8 cellular contexts compared by ENCODE assay signal in the genomic region with DNA sequence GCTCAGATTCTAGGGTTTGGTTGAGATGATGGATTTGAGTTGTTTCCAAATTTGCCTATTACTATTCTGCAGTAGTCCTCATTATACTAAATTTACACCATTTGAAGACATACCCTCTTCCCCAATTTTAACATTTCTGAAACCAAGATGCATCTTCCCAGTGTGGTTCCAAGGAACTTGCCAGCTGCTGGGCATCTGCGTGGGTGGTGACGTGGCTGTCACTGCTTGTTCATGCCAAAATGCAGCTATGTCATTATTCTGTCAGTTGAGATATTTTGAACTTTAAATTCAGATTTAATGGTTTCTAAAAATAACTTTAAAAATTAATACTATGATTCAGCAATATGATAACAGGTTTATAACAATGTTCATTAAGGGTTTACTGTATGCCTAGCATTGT. TPM values are rescaled to one million over a fixed set of nuclear protein-coding genes. Genes with fewer than 3 reads are reported as not detected.
DNase-seq lines count a peak whose midpoint lies in the region; ATAC-seq and TF ChIP-seq lines count a peak whose summit lies in the region.

No MANE protein-coding gene starts in this region.

- DNase-seq in CD1c-positive myeloid dendritic cell (ENCODE audit: extremely low spot score), result peak; percentile 85
- peak; percentile 18 for DNase-seq in LHCN-M2 (ENCODE audit: low read depth)
- no peak for DNase-seq in kidney tubule cell (ENCODE audit: low spot score)
- no peak for DNase-seq in KBM-7
- DNase-seq in mucosa of descending colon, result no peak
- DNase-seq in NCI-H2196 (lab: John Stamatoyannopoulos, UW; ENCODE audit: unreplicated experiment), result no peak

- H3K4me1 ChIP-seq in endocrine pancreas (ENCODE audit: control insufficient read depth, insufficient read depth, low read length), result no peaks in the 10 kb centered on the region
- peaks cover 6% of the 10 kb centered on the region for H3K4me1 ChIP-seq in neuron (ENCODE audit: insufficient read depth, low read length)
- peaks cover 6% of the 10 kb centered on the region for H3K4me1 ChIP-seq in mucosa of descending colon (ENCODE audit: low read depth)

- H3K36me3 ChIP-seq in endocrine pancreas (ENCODE audit: control insufficient read depth, insufficient read depth, low read length) (no peaks in the 10 kb centered on the region), neuron (ENCODE audit: insufficient read depth, low read length) (peaks cover 29% of the 10 kb centered on the region), mucosa of descending colon (ENCODE audit: low read depth) (no peaks in the 10 kb centered on the region)

- no peak for TF ChIP-seq CTCF in mucosa of descending colon (IDR thresholded peaks at IDR 0.05)

- intact Hi-C loops in mucosa of descending colon (cut with DNase I, micrococcal nuclease), result no loop called here

- peak overlapping the region; percentile 55 for H2AFZ ChIP-seq in neuron (ENCODE audit: low read depth, low read length)

- in situ Hi-C loops in KBM-7 (cut with MboI; ENCODE audit: low pct_unique_long_range_greater_than_20kb, low sequenced_read_pairs), result no loop called here

- peak overlapping the region; percentile 11 for H3K4me3 ChIP-seq in endocrine pancreas (ENCODE audit: control insufficient read depth, insufficient read depth, low read length)
- H3K4me3 ChIP-seq in neuron (ENCODE audit: low read length), result peak overlapping the region; percentile 54
- no peak overlapping the region for H3K4me3 ChIP-seq in mucosa of descending colon

- no peak overlapping the region for H3K9ac ChIP-seq in endocrine pancreas (ENCODE audit: control insufficient read depth, insufficient read depth, low read length)

- H3K27me3 ChIP-seq in endocrine pancreas (ENCODE audit: control insufficient read depth, insufficient read depth, low read length), result no peaks in the 10 kb centered on the region
- H3K27me3 ChIP-seq in neuron (ENCODE audit: insufficient read depth, low read length), result no peaks in the 10 kb centered on the region

- ATAC-seq in mucosa of descending colon, result no peak

- peaks cover 5% of the 10 kb centered on the region for H3K9me3 ChIP-seq in endocrine pancreas (ENCODE audit: control insufficient read depth, low read length)
- H3K9me3 ChIP-seq in neuron (ENCODE audit: low read length), result peaks cover 21% of the 10 kb centered on the region
- peaks cover 15% of the 10 kb centered on the region for H3K9me3 ChIP-seq in mucosa of descending colon

RNA-seq across cellular contexts. Expression of gene ZFP69, which starts 1.2 kb away (rescaled TPM):
- total RNA-seq in LHCN-M2 (2014; rRNA removed), result 1.2 and 2.2 TPM in 2 replicates
- 0.79 TPM for polyA plus RNA-seq in LHCN-M2 (2012)
- 1 to 10 TPM; 2.7 to 4.6 (median 2.8) TPM for total RNA-seq in mucosa of descending colon

RNA-seq across cellular contexts. Expression of gene ZFP69B, which starts 28.0 kb away (rescaled TPM):
- total RNA-seq in LHCN-M2 (2014; rRNA removed) (4.9 and 6.8 TPM in 2 replicates), mucosa of descending colon (1 to 10 TPM; 1.4 to 2.1 (median 2.1) TPM)
- polyA plus RNA-seq in LHCN-M2 (2012), result 1.6 TPM

RNA-seq across cellular contexts. Expression of gene EXO5, which starts 30.3 kb away (rescaled TPM):
- total RNA-seq in LHCN-M2 (2014; rRNA removed) (16.5 and 18.4 TPM in 2 replicates), mucosa of descending colon (1 to 10 TPM; 4.9 to 8.8 (median 8.2) TPM)
- polyA plus RNA-seq in LHCN-M2 (2012), result 10.1 TPM

RNA-seq across cellular contexts. Expression of gene ZNF684, which starts 53.2 kb away (rescaled TPM):
- total RNA-seq in LHCN-M2 (2014; rRNA removed) (4.8 and 7.5 TPM in 2 replicates), mucosa of descending colon (1 to 10 TPM; 5.1 to 6.7 (median 6.1) TPM)
- polyA plus RNA-seq in LHCN-M2 (2012), result 2.5 TPM

Comparison
In these comparisons a context has a peak if more than half of its experiments do, and no peak if none do; other contexts are left out.
1. DNase-seq: peak in CD1c-positive myeloid dendritic cell (single experiment) and LHCN-M2 (single experiment); none in kidney tubule cell (single experiment), KBM-7 (single experiment), mucosa of descending colon (0 of 3) and NCI-H2196 (single experiment).